ENCODE assay signal across 16 cellular contexts in the genomic region with DNA sequence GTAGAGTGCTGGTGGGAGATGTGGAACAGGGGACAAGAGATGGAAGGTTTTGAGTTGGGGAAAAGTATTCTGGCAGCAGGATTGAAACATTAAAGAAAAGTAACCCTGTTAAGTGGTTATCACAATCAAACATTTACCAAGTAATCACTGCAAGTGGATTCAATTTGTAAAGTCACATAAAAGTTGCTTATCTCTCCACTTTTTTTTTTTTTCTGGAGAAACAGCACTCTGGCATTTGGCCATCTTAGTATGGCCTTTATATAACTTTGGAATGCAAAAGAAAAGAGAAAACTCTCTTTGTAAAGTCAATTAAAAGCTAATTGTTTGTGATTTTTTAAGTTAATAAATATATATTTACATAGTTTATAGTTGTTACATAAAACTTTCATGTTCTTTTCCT.
DNase-seq lines count a peak whose midpoint lies in the region; ATAC-seq and TF ChIP-seq lines count a peak whose summit lies in the region.
"Had no signal": no experiment of that assay in that cellular context is flagged by ENCODE, and none has a peak within 500 bp of the region (broad histone marks: within the 10 kb centered on the region; RNA-seq: fewer than 3 reads in every experiment).

No MANE protein-coding gene starts in this region.

- H3K9me3 ChIP-seq in BLaER1 (no peaks in the 10 kb centered on the region), OCI-LY7 (ENCODE audit: low read length) (no peaks in the 10 kb centered on the region), left lung (no peaks in the 10 kb centered on the region)

- no peaks in the 10 kb centered on the region for H3K9me2 ChIP-seq in OCI-LY7 (ENCODE audit: insufficient read depth, low read length)

- H3K9me3 Mint-ChIP-seq in HFFc6 = no peaks in the 10 kb centered on the region
- no peaks in the 10 kb centered on the region for H3K9me3 Mint-ChIP-seq in activated naive CD8-positive, alpha-beta T cell treated with anti-CD3 and anti-CD28 coated beads, Interleukin-2, amount 10 ng/mL, durations not matched to agents 7 days and 5 days
- H3K9me3 Mint-ChIP-seq in naive thymus-derived CD8-positive, alpha-beta T cell = no peaks in the 10 kb centered on the region
- H3K9me3 Mint-ChIP-seq: CD14-positive monocyte, H9 had no signal

- intact Hi-C loops in OCI-LY7 (cut with micrococcal nuclease; ENCODE audit: unreplicated experiment) = no loop called here
- intact Hi-C loops in left lung (cut with DNase I) = no loop called here

- H3K9ac ChIP-seq in BLaER1 = no peak overlapping the region

- BruUV-seq in OCI-LY7 (replicated peaks; lab: Mats Ljungman, UMichigan) = no TSS peak

- no peak for TF ChIP-seq CTCF in HFFc6 (IDR thresholded peaks at IDR 0.05)
- TF ChIP-seq CTCF in OCI-LY7 (conservative IDR thresholded peaks at IDR 0.05; ENCODE audit: low read length) = no peak
- TF ChIP-seq CTCF in left lung (IDR thresholded peaks at IDR 0.05) = no peak

- H3K36me3 Mint-ChIP-seq in HFFc6 (ENCODE audit: low read depth) = no peaks in the 10 kb centered on the region
- H3K36me3 Mint-ChIP-seq in activated naive CD8-positive, alpha-beta T cell treated with anti-CD3 and anti-CD28 coated beads, Interleukin-2, amount 10 ng/mL, durations not matched to agents 7 days and 5 days = peaks cover 17% of the 10 kb centered on the region
- H3K36me3 Mint-ChIP-seq in naive thymus-derived CD8-positive, alpha-beta T cell = no peaks in the 10 kb centered on the region
- H3K36me3 Mint-ChIP-seq: CD14-positive monocyte had no signal

- DNase-seq in HFFc6 (no peak), OCI-LY7 (ENCODE audit: low spot score) (no peak), left lung (no peak), SW 1271 (lab: John Stamatoyannopoulos, UW) (no peak)
- no peak for DNase-seq in activated naive CD8-positive, alpha-beta T cell treated with anti-CD3 and anti-CD28 coated beads, Interleukin-2, amount 10 ng/mL, durations not matched to agents 7 days and 5 days
- DNase-seq in naive thymus-derived CD8-positive, alpha-beta T cell = no peak
- DNase-seq: H9, NCI-H1417, NCI-H2029, NCI-H2171 treated with DMSO at 0.1 percent for 48 hours, NCI-H446 treated with DMSO at 0.1 percent for 48 hours, NCI-H82 had no signal

- H3K27me3 ChIP-seq in BLaER1 (no peaks in the 10 kb centered on the region), left lung (no peaks in the 10 kb centered on the region)

- H3K27ac ChIP-seq in BLaER1 (no peak overlapping the region), OCI-LY7 (ENCODE audit: low read depth, low read length, poor library complexity, severe bottlenecking) (no peak overlapping the region), left lung (no peak overlapping the region)

- POLR2A ChIA-PET in activated naive CD8-positive, alpha-beta T cell treated with anti-CD3 and anti-CD28 coated beads, Interleukin-2, amount 10 ng/mL, durations not matched to agents 7 days and 5 days (lab: Charles Lee) = interaction anchor here (1.8 kb wide), 1 partner anchor 83 kb away, joined by 5 read pairs; no protein-coding TSS in a partner anchor
- POLR2A ChIA-PET in naive thymus-derived CD8-positive, alpha-beta T cell (lab: Charles Lee) = no interaction called here
- POLR2A ChIA-PET in OCI-LY7 (lab: Charles Lee) = interaction anchor here (0.7 kb wide), 1 partner anchor 675 kb away, joined by 3 read pairs; no protein-coding TSS in a partner anchor

- H3K36me3 ChIP-seq in BLaER1 (no peaks in the 10 kb centered on the region), OCI-LY7 (ENCODE audit: insufficient read depth, low read length) (no peaks in the 10 kb centered on the region), left lung (no peaks in the 10 kb centered on the region)

- peak overlapping the region; percentile 6; the same call in 1 of the 2 replicates for H3K27ac Mint-ChIP-seq in HFFc6
- peak overlapping the region; percentile 8 for H3K27ac Mint-ChIP-seq in activated naive CD8-positive, alpha-beta T cell treated with anti-CD3 and anti-CD28 coated beads, Interleukin-2, amount 10 ng/mL, durations not matched to agents 7 days and 5 days
- H3K27ac Mint-ChIP-seq in naive thymus-derived CD8-positive, alpha-beta T cell = peak overlapping the region in 6 of 10 donors; percentile 3 to 90 (median 58)
- H3K27ac Mint-ChIP-seq: H9 had no signal

- H3K79me2 ChIP-seq in OCI-LY7 (ENCODE audit: insufficient read depth, low read depth, low read length) = no peaks in the 10 kb centered on the region

- peaks cover 51% of the 10 kb centered on the region for H3K4me1 ChIP-seq in BLaER1
- peaks cover 12% of the 10 kb centered on the region for H3K4me1 ChIP-seq in OCI-LY7 (ENCODE audit: insufficient read depth, low read length, poor library complexity, severe bottlenecking)
- H3K4me1 ChIP-seq in left lung = peaks cover 15 to 31% of the 10 kb centered on the region in 2 donors

- H4K20me1 ChIP-seq in BLaER1 (no peaks in the 10 kb centered on the region), OCI-LY7 (ENCODE audit: insufficient read depth, low read length) (no peaks in the 10 kb centered on the region)

- no peak overlapping the region for H3K4me3 Mint-ChIP-seq in HFFc6
- no peak overlapping the region for H3K4me3 Mint-ChIP-seq in activated naive CD8-positive, alpha-beta T cell treated with anti-CD3 and anti-CD28 coated beads, Interleukin-2, amount 10 ng/mL, durations not matched to agents 7 days and 5 days
- H3K4me3 Mint-ChIP-seq in naive thymus-derived CD8-positive, alpha-beta T cell = no peak overlapping the region
- H3K4me3 Mint-ChIP-seq: H9 had no signal

- H3K4me2 ChIP-seq in BLaER1 (peak overlapping the region; percentile 67), OCI-LY7 (ENCODE audit: low read length) (no peak overlapping the region)

- CTCF ChIA-PET in OCI-LY7 (lab: Charles Lee; ENCODE audit: unreplicated experiment) = no interaction called here

- peaks cover 37% of the 10 kb centered on the region for H3K4me1 Mint-ChIP-seq in HFFc6 (ENCODE audit: low read depth)
- peaks cover 34% of the 10 kb centered on the region for H3K4me1 Mint-ChIP-seq in activated naive CD8-positive, alpha-beta T cell treated with anti-CD3 and anti-CD28 coated beads, Interleukin-2, amount 10 ng/mL, durations not matched to agents 7 days and 5 days
- peaks cover 29 to 55% (median 48%) of the 10 kb centered on the region in 4 donors for H3K4me1 Mint-ChIP-seq in naive thymus-derived CD8-positive, alpha-beta T cell

- H3K4me3 ChIP-seq in BLaER1 (no peak overlapping the region), OCI-LY7 (ENCODE audit: low read depth, low read length, poor library complexity, severe bottlenecking) (no peak overlapping the region), left lung (no peak overlapping the region)

- H2AFZ ChIP-seq in OCI-LY7 (ENCODE audit: low read length) = no peak overlapping the region

- no peak for ATAC-seq in activated naive CD8-positive, alpha-beta T cell treated with anti-CD3 and anti-CD28 coated beads, Interleukin-2, amount 10 ng/mL, durations not matched to agents 7 days and 5 days (ENCODE audit: low read depth)
- ATAC-seq in naive thymus-derived CD8-positive, alpha-beta T cell = no peak
- ATAC-seq in left lung = no peak
- ATAC-seq: Panc1, Right ventricle myocardium inferior had no signal

- no peaks in the 10 kb centered on the region for H3K27me3 Mint-ChIP-seq in HFFc6 (ENCODE audit: insufficient read depth)
- no peaks in the 10 kb centered on the region for H3K27me3 Mint-ChIP-seq in activated naive CD8-positive, alpha-beta T cell treated with anti-CD3 and anti-CD28 coated beads, Interleukin-2, amount 10 ng/mL, durations not matched to agents 7 days and 5 days
- H3K27me3 Mint-ChIP-seq in naive thymus-derived CD8-positive, alpha-beta T cell = no peaks in the 10 kb centered on the region

Comparison
In these comparisons a context has a peak if more than half of its experiments do, and no peak if none do; other contexts are left out.
1. H3K27ac Mint-ChIP-seq: peak in every context shown above with its lines; median percentile 58 in naive thymus-derived CD8-positive, alpha-beta T cell; 8 in activated naive CD8-positive, alpha-beta T cell treated with anti-CD3 and anti-CD28 coated beads, Interleukin-2, amount 10 ng/mL, durations not matched to agents 7 days and 5 days; 6 in HFFc6.